ENCODE assay signal across 3 cellular contexts in genomic region chr2:172315070-172315469, GRCh38.
DNase-seq lines count a peak whose midpoint lies in the region; ATAC-seq, FAIRE-seq and TF ChIP-seq lines count a peak whose summit lies in the region.
"Not testable (repeated sequence)": the region's sequence is repeated elsewhere in the genome, so short reads cannot be mapped to it uniquely, and the experiment has no call there.

No MANE protein-coding gene starts in this region.

- H3K9me3 Mint-ChIP-seq in Caco-2 (ENCODE audit: unreplicated experiment): not testable (repeated sequence)

- H3K27me3 Mint-ChIP-seq in Caco-2 (ENCODE audit: insufficient read depth, unreplicated experiment): not testable (repeated sequence)

- DNase-seq in Caco-2; K562 (ENCODE audit: extremely low read depth in 1 of 4, low spot score in 3 of 4): not testable (repeated sequence)
- DNase-seq in DMS53 (lab: John Stamatoyannopoulos, UW): peak; percentile 35

- not testable (repeated sequence) for TF ChIP-seq CTCF in Caco-2 (IDR thresholded peaks at IDR 0.05; ENCODE audit: insufficient read depth in 1 of 2, low read depth in 1 of 2, low read length in 1 of 2, severe bottlenecking in 1 of 2, unreplicated experiment in 1 of 2); K562 (IDR thresholded peaks at IDR 0.05 in 2 of 3, conservative IDR thresholded peaks at IDR 0.05 in 1 of 3; ENCODE audit: insufficient read depth in 2 of 3, low read depth in 1 of 3, low read length in 3 of 3)

- not testable (repeated sequence) for H3K79me2 ChIP-seq in K562 (ENCODE audit: control insufficient read depth, insufficient read depth, low read length)

- peak overlapping the region; percentile 21 for H3K4me3 ChIP-seq in Caco-2 (ENCODE audit: low read depth, low read length)
- not testable (repeated sequence) for H3K4me3 ChIP-seq in K562

- intact Hi-C loops in Caco-2 (cut with micrococcal nuclease; ENCODE audit: unreplicated experiment); K562 (cut with micrococcal nuclease): not testable (repeated sequence)

- TF ChIP-seq POLR2A in K562 (conservative IDR thresholded peaks at IDR 0.05): not testable (repeated sequence)

- H3K9me3 ChIP-seq in Caco-2; K562 (replicated peaks; ENCODE audit: control insufficient read depth, insufficient read depth, low read depth, low read length): not testable (repeated sequence)

- not testable (repeated sequence) for H4K20me1 ChIP-seq in K562 (replicated peaks; ENCODE audit: control insufficient read depth, insufficient read depth, low read length)

- BruUV-seq in Caco-2 (replicated peaks; lab: Mats Ljungman, UMichigan): TSS peak; percentile 59
- BruUV-seq in K562 (replicated peaks; lab: Mats Ljungman, UMichigan): not testable (repeated sequence)

- in situ Hi-C loops in K562 (cut with MboI): not testable (repeated sequence)

- not testable (repeated sequence) for H3K36me3 ChIP-seq in Caco-2 (ENCODE audit: control insufficient read depth, insufficient read depth, low read length); K562 (ENCODE audit: control insufficient read depth, insufficient read depth, low read length)

- not testable (repeated sequence) for H3K4me2 ChIP-seq in K562 (ENCODE audit: insufficient read depth, low read length)

- H3K4me3 Mint-ChIP-seq in Caco-2 (ENCODE audit: unreplicated experiment): peak overlapping the region; percentile 63

- not testable (repeated sequence) for TF ChIP-seq RAD21 in K562 (CRISPR knock-in tag; conservative IDR thresholded peaks at IDR 0.05 in 1 of 2, IDR thresholded peaks at IDR 0.05 in 1 of 2)

- not testable (repeated sequence) for H3K9me1 ChIP-seq in K562 (ENCODE audit: control insufficient read depth, insufficient read depth, low read length)

- H3K27ac ChIP-seq in K562 (ENCODE audit: extremely low read depth, low read depth, low read length): not testable (repeated sequence)

- not testable (repeated sequence) for H3K4me1 Mint-ChIP-seq in Caco-2 (ENCODE audit: low read depth, unreplicated experiment)

- CTCF ChIA-PET in Caco-2 (lab: Charles Lee): not testable (repeated sequence)
- CTCF ChIA-PET in K562 (lab: Yijun Ruan, JAX; ENCODE audit: low intra/inter-chr PET ratio): interaction anchor here (0.6 kb wide), 1 partner anchor 57 kb away, joined by 3 read pairs; no protein-coding TSS in a partner anchor

- WGBS in K562 (ENCODE audit: insufficient coverage, low coverage, missing lambda C conversion rate): 5% methylated on average over 11 of the region's 21 CpGs

- TF ChIP-seq EP300 in K562 (IDR thresholded peaks at IDR 0.05; ENCODE audit: low read length): not testable (repeated sequence)

- peak; percentile 52; the same call in 2 of the 3 replicates for ATAC-seq in K562

- not testable (repeated sequence) for H3K36me3 Mint-ChIP-seq in Caco-2 (ENCODE audit: insufficient read depth, unreplicated experiment)

- POLR2A ChIA-PET in Caco-2 (lab: Charles Lee): interaction anchor here (0.6 kb wide), 1 partner anchor 323 kb away, joined by 7 read pairs; no protein-coding TSS in a partner anchor
- POLR2A ChIA-PET in K562 (lab: Yijun Ruan, JAX): not testable (repeated sequence)

- H3K27me3 ChIP-seq in Caco-2 (replicated peaks; ENCODE audit: control insufficient read depth, insufficient read depth, low read length): not testable (repeated sequence)
- H3K27me3 ChIP-seq in K562 (ENCODE audit: control insufficient read depth in 2 of 2, insufficient read depth in 2 of 2, low read length in 2 of 2): peaks cover 0 to 18% of the 10 kb centered on the region in 2 experiments; a peak in 2 of 5 replicates

- H3K27ac Mint-ChIP-seq in Caco-2 (ENCODE audit: unreplicated experiment): not testable (repeated sequence)

- H3K9ac ChIP-seq in K562 (ENCODE audit: insufficient read depth in 1 of 2, low read depth in 2 of 2, low read length in 2 of 2): not testable (repeated sequence)

- peak overlapping the region; percentile 45; the same call in 1 of the 2 replicates for H2AFZ ChIP-seq in K562 (ENCODE audit: low read depth, low read length)

- not testable (repeated sequence) for H3K4me1 ChIP-seq in Caco-2; K562 (replicated peaks in 1 of 2; ENCODE audit: control insufficient read depth in 2 of 2, insufficient read depth in 2 of 2, low read length in 2 of 2)

- not testable (repeated sequence) for FAIRE-seq in K562 (lab: Jason Lieb, UNC)

TF ChIP-seq in K562, 482 proteins besides CTCF, POLR2A, EP300 and RAD21:
- TF ChIP-seq YY1 (IDR thresholded peaks at IDR 0.05; ENCODE audit: borderline replicate concordance in 1 of 3, control insufficient read depth in 1 of 3, extremely low read depth in 1 of 3, insufficient read depth in 3 of 3, insufficient read length in 1 of 3, insufficient replicate concordance in 2 of 3, low read depth in 1 of 3, low read length in 2 of 3) (peak in 1 of 3 experiments; percentile 29), MGA (IDR thresholded peaks at IDR 0.05) (peak; percentile 40), NRF1 (conservative IDR thresholded peaks at IDR 0.05 in 1 of 2, IDR thresholded peaks at IDR 0.05 in 1 of 2) (0 out of 4 replicates have a peak, but pooled peaks of 1 of the 2 experiments have one; percentile 16), L3MBTL2 (IDR thresholded peaks at IDR 0.05) (peak; percentile 67)
